21 cellular contexts compared by ENCODE assay signal in the genomic region with DNA sequence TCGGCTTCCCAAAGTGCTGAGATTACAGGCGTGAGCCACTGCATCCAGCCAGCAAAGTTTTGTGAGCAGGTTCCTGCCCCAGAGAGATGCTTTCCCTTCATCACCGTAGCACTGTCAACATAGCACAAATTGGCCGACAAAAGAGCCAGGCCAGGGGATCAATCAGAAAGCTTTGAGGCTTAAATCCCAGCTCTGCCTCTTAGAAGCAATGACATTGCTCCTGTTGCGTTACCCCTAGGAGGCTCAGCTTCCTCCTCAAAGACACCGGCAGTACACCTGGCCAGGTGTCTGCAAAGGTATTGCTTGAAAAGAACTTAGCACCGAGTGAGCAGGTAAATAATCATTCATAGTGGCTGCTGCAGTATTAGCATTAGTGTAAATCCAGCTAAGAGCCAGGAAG.
DNase-seq lines count a peak whose midpoint lies in the region; ATAC-seq, FAIRE-seq and TF ChIP-seq lines count a peak whose summit lies in the region.
"Had no signal": no experiment of that assay in that cellular context is flagged by ENCODE, and none has a peak within 500 bp of the region (broad histone marks: within the 10 kb centered on the region; RNA-seq: fewer than 3 reads in every experiment).

No MANE protein-coding gene starts in this region.

- H3K4me1 Mint-ChIP-seq in GM23338 (peaks cover 5% of the 10 kb centered on the region), H9 (peaks cover 9 to 20% of the 10 kb centered on the region in 2 experiments)

- H3K79me2 ChIP-seq in GM23338 (replicated peaks; ENCODE audit: insufficient read depth) (no peaks in the 10 kb centered on the region), H9 (ENCODE audit: insufficient read depth, low read length) (no peaks in the 10 kb centered on the region)

- no peak overlapping the region for H4K91ac ChIP-seq in H9 (ENCODE audit: insufficient read length, low read depth, low read length)

- no peak overlapping the region for H3K18ac ChIP-seq in H9 (ENCODE audit: insufficient read length, low read depth, low read length)

- no peak overlapping the region for H2BK20ac ChIP-seq in H9 (ENCODE audit: low read depth, low read length, poor library complexity, severe bottlenecking)

- intact Hi-C loops in esophagus muscularis mucosa (cut with DNase I): no loop called here
- intact Hi-C loops in sigmoid colon (cut with DNase I): no loop called here

- H3K23ac ChIP-seq in H9 (ENCODE audit: insufficient read length, low read depth, low read length): no peak overlapping the region

- H3K9me3 ChIP-seq in H9 (ENCODE audit: control insufficient read depth, low read depth, low read length) (no peaks in the 10 kb centered on the region), esophagus muscularis mucosa (no peaks in the 10 kb centered on the region), sigmoid colon (no peaks in the 10 kb centered on the region)
- H3K9me3 ChIP-seq: Caco-2, HAP-1 had no signal

- no peak overlapping the region for H2AK5ac ChIP-seq in H9 (ENCODE audit: insufficient read length, low read length)

- H3K9ac ChIP-seq in H9 (ENCODE audit: extremely low read depth, insufficient read length, low read length): no peak overlapping the region

- FAIRE-seq in HTR-8/SVneo (lab: Jason Lieb, UNC): no peak
- FAIRE-seq: D721Med, GM12878 had no signal

- ATAC-seq in GM23338 (peak; percentile 78), HG03280 (IDR thresholded peaks at IDR 0.05; ENCODE audit: unreplicated experiment) (no peak)
- ATAC-seq: CD8-positive, alpha-beta T cell; GM12878 had no signal

- H4K5ac ChIP-seq in H9 (ENCODE audit: insufficient read length, low read depth, low read length): no peak overlapping the region

- H3K9me3 Mint-ChIP-seq in GM23338: no peaks in the 10 kb centered on the region; the same call in 2 of the 3 replicates
- H3K9me3 Mint-ChIP-seq in H9: no peaks in the 10 kb centered on the region
- H3K9me3 Mint-ChIP-seq: CD8-positive, alpha-beta T cell had no signal

- DNase-seq in GM23338 (ENCODE audit: low spot score) (no peak), H9 (no peak), esophagus muscularis mucosa (ENCODE audit: extremely low spot score) (no peak), sigmoid colon (no peak), NCI-H1048 (lab: John Stamatoyannopoulos, UW) (no peak), HTR-8/SVneo (ENCODE audit: insufficient read length, low spot score) (no peak)
- no peak for DNase-seq in activated CD4-positive, alpha-beta T cell treated with anti-CD3 and anti-CD28 coated beads for 1 hour
- DNase-seq: Caco-2; CD4-positive, CD25-positive, alpha-beta regulatory T cell; CD8-positive, alpha-beta T cell; DMS 273 treated with DMSO at 0.1 percent for 48 hours; DMS79; EL; GDM1; GOT3; HFFc6 had no signal

- H3K56ac ChIP-seq in H9 (ENCODE audit: insufficient read length, low read depth, low read length): no peak overlapping the region

- no peaks in the 10 kb centered on the region for H3F3A ChIP-seq in GM23338 (replicated peaks; ENCODE audit: low read depth)

- TF ChIP-seq EP300 in esophagus muscularis mucosa (IDR thresholded peaks at IDR 0.05): no peak
- no peak for TF ChIP-seq EP300 in sigmoid colon (IDR thresholded peaks at IDR 0.05)

- H4K20me1 ChIP-seq in GM23338 (replicated peaks; ENCODE audit: insufficient read depth): no peaks in the 10 kb centered on the region
- no peaks in the 10 kb centered on the region for H4K20me1 ChIP-seq in H9 (ENCODE audit: control insufficient read depth, insufficient read depth, insufficient read length)

- H3K36me3 ChIP-seq in GM23338 (ENCODE audit: insufficient read depth): no peaks in the 10 kb centered on the region
- H3K36me3 ChIP-seq in esophagus muscularis mucosa: peaks cover 18 to 100% (median 99%) of the 10 kb centered on the region in 4 donors
- H3K36me3 ChIP-seq in sigmoid colon: peaks cover 84 to 100% (median 99%) of the 10 kb centered on the region in 4 donors
- H3K36me3 ChIP-seq: HAP-1 had no signal

- H3K4me1 ChIP-seq in GM23338 (ENCODE audit: insufficient read depth): no peaks in the 10 kb centered on the region
- H3K4me1 ChIP-seq in H9 (ENCODE audit: insufficient read depth, low read length): no peaks in the 10 kb centered on the region
- H3K4me1 ChIP-seq in esophagus muscularis mucosa: peaks cover 0 to 88% (median 52%) of the 10 kb centered on the region in 4 donors
- peaks cover 0 to 46% (median 14%) of the 10 kb centered on the region in 4 donors for H3K4me1 ChIP-seq in sigmoid colon
- H3K4me1 ChIP-seq: Caco-2, HAP-1 had no signal

- H3K14ac ChIP-seq in H9 (ENCODE audit: insufficient read depth, low read length): no peak overlapping the region

- H2AFZ ChIP-seq in GM23338 (no peak overlapping the region), H9 (ENCODE audit: low read length) (no peak overlapping the region)

- H3K79me1 ChIP-seq in H9 (ENCODE audit: insufficient read depth, low read depth, low read length, poor library complexity, severe bottlenecking): no peaks in the 10 kb centered on the region

- no peak overlapping the region for H2BK120ac ChIP-seq in H9 (ENCODE audit: low read depth, low read length, poor library complexity, severe bottlenecking)

- H2BK12ac ChIP-seq in H9 (ENCODE audit: insufficient read length, low read depth, low read length): no peak overlapping the region

- no peak overlapping the region for H2BK5ac ChIP-seq in H9 (ENCODE audit: insufficient read length, low read length)

- TF ChIP-seq CTCF in GM23338 (conservative IDR thresholded peaks at IDR 0.05; ENCODE audit: low read depth in 2 of 2): no peak
- TF ChIP-seq CTCF in H9 (conservative IDR thresholded peaks at IDR 0.05): no peak
- TF ChIP-seq CTCF in esophagus muscularis mucosa (IDR thresholded peaks at IDR 0.05): no peak
- TF ChIP-seq CTCF in sigmoid colon (IDR thresholded peaks at IDR 0.05): no peak

- H3K27me3 Mint-ChIP-seq in GM23338 (ENCODE audit: insufficient read depth, low read depth, poor library complexity) (peaks cover 4% of the 10 kb centered on the region), H9 (ENCODE audit: low read depth) (no peaks in the 10 kb centered on the region)
- H3K27me3 Mint-ChIP-seq: CD4-positive, CD25-positive, alpha-beta regulatory T cell had no signal

- H3K27me3 ChIP-seq in GM23338 (ENCODE audit: insufficient read depth): no peaks in the 10 kb centered on the region
- no peaks in the 10 kb centered on the region for H3K27me3 ChIP-seq in H9 (ENCODE audit: insufficient read depth, low read length)
- no peaks in the 10 kb centered on the region for H3K27me3 ChIP-seq in esophagus muscularis mucosa
- H3K27me3 ChIP-seq in sigmoid colon: no peaks in the 10 kb centered on the region

- H3K4me3 ChIP-seq in GM23338: no peak overlapping the region
- no peak overlapping the region for H3K4me3 ChIP-seq in esophagus muscularis mucosa
- H3K4me3 ChIP-seq in sigmoid colon: no peak overlapping the region
- H3K4me3 ChIP-seq: GM12878, HAP-1 had no signal

- no peak overlapping the region for H4K8ac ChIP-seq in H9 (replicated peaks; ENCODE audit: insufficient read length, low read depth, low read length)

- TF ChIP-seq POLR2A in esophagus muscularis mucosa (IDR thresholded peaks at IDR 0.05; ENCODE audit: low read depth) (no peak), sigmoid colon (IDR thresholded peaks at IDR 0.05) (no peak)

- H3K27ac ChIP-seq in GM23338 (ENCODE audit: low read depth) (0 out of 2 replicates have a peak overlapping the region, but pooled peaks have one; percentile 1), H9 (ENCODE audit: insufficient read length, low read depth, low read length) (no peak overlapping the region), esophagus muscularis mucosa (replicated peaks in 1 of 4) (peak overlapping the region; percentile 1 to 60 (median 45)), sigmoid colon (peak overlapping the region in 3 of 4 donors; percentile 7 to 48 (median 30))
- H3K27ac ChIP-seq: C4-2B had no signal

- no CpG with 5 or more reads among the region's 7 CpGs for WGBS in H9 (ENCODE audit: extremely low coverage, insufficient read length, low lambda C conversion rate)
- 61% methylated on average over 7 of the region's 7 CpGs for WGBS in esophagus muscularis mucosa
- 86 to 87% methylated on average over 7 of the region's 7 CpGs for WGBS in sigmoid colon, 2 donors

- no peak overlapping the region for H2BK15ac ChIP-seq in H9 (ENCODE audit: low read depth, low read length)

- H3K23me2 ChIP-seq in H9 (ENCODE audit: insufficient read length, low read depth, low read length, poor library complexity, severe bottlenecking): no peaks in the 10 kb centered on the region

- no peak overlapping the region for H3K4me2 ChIP-seq in GM23338
- H3K4me2 ChIP-seq in H9 (ENCODE audit: insufficient read depth, insufficient read length, low read length): no peak overlapping the region

- H3K4me3 Mint-ChIP-seq in GM23338 (no peak overlapping the region), H9 (no peak overlapping the region)
- H3K4me3 Mint-ChIP-seq: CD4-positive, CD25-positive, alpha-beta regulatory T cell; CD8-positive, alpha-beta T cell; HFFc6 had no signal

- H3T11ph ChIP-seq in H9 (ENCODE audit: low read length): no peak overlapping the region

- H3K4ac ChIP-seq in H9 (ENCODE audit: low read depth, low read length): no peak overlapping the region

- no peaks in the 10 kb centered on the region for H3K9me2 ChIP-seq in GM23338 (ENCODE audit: insufficient read depth)

- H3K27ac Mint-ChIP-seq in GM23338 (no peak overlapping the region), H9 (peak overlapping the region in 2 of 3 experiments; percentile 50 to 75; a peak in 4 of 7 replicates)
- H3K27ac Mint-ChIP-seq: CD8-positive, alpha-beta T cell; HFFc6 had no signal

- H3K36me3 Mint-ChIP-seq in GM23338 (ENCODE audit: low read depth): no peaks in the 10 kb centered on the region
- H3K36me3 Mint-ChIP-seq in H9 (ENCODE audit: insufficient read depth in 1 of 3, low read depth in 3 of 3): no peaks in the 10 kb centered on the region

TF ChIP-seq in GM23338, 12 proteins besides CTCF, POLR2A, EP300 and RAD21 (continues in another document):
- no peak for TF ChIP-seq STAT1 (IDR thresholded peaks at IDR 0.05; ENCODE audit: unreplicated experiment)
